Comparison of ENCODE assay signal across 16 cellular contexts in the genomic region with DNA sequence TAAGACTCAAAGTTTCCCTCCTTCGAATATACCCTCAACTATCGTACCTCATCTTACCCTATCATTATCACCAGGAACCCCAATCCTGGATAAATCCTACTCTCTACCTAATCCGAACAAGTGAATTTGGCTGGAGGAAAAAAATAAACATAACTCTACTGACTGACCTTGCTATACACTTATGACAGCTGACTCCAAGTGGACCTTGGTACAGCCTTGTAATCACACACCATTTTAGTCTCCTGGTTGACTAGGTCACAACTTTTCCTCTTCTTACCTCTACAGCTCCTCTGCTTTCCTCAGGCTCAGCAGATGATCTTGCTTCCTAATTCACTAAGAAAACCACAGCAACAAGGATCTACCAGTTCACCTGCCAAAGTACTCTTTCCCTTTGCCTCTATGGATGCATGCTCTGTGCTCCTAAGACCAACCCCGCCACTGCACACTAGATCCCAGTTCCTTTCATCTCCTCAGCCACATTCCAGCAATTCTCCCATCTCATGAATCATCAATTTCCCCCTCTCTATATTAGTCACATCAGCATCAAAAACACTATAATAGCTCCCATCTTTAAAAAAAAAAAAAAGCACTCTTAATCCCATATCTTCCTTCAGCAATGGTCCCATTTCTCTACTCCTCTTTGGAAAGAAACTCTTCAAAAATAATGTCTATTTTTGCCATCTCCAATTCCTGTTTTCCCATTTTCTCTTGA. TPM values are rescaled to one million over a fixed set of nuclear protein-coding genes. Genes with fewer than 3 reads are reported as not detected.
DNase-seq lines count a peak whose midpoint lies in the region; ATAC-seq, FAIRE-seq and TF ChIP-seq lines count a peak whose summit lies in the region.
"Had no signal": no experiment of that assay in that cellular context is flagged by ENCODE, and none has a peak within 500 bp of the region (broad histone marks: within the 10 kb centered on the region; RNA-seq: fewer than 3 reads in every experiment).

No MANE protein-coding gene starts in this region.

- no peak for TF ChIP-seq POLR2A in H54 (IDR thresholded peaks at IDR 0.05; ENCODE audit: low read depth, low read length)

- peak; percentile 75 for FAIRE-seq in H54 (lab: Jason Lieb, UNC)

- H3K9me2 ChIP-seq in MM.1S (replicated peaks; ENCODE audit: insufficient read depth, low read length) = no peaks in the 10 kb centered on the region

- no peak overlapping the region for H3K27ac Mint-ChIP-seq in CD8-positive, alpha-beta T cell
- H3K27ac Mint-ChIP-seq: activated T-cell treated with anti-CD3 and anti-CD28 coated beads, Interleukin-2, amount 50 U/mL, for 72 hours; natural killer cell had no signal

- DNase-seq in H54 (ENCODE audit: insufficient read length, low spot score) (peak; percentile 53), SW480 (ENCODE audit: low spot score) (peak; percentile 72), fibroblast of peridontal ligament (ENCODE audit: extremely low read depth) (peak; percentile 77), skeletal muscle cell (ENCODE audit: low read depth) (peak; percentile 41), SK-N-DZ (ENCODE audit: low spot score) (no peak), MM.1S (no peak)
- no peak for DNase-seq in CD8-positive, alpha-beta T cell
- DNase-seq: activated CD4-positive, CD25-positive, alpha-beta regulatory T cell; activated T-cell treated with anti-CD3 and anti-CD28 coated beads, Interleukin-2, amount 50 U/mL, for 72 hours; anterior cingulate cortex; Calu3; natural killer cell; NCI-H146; spleen; thyroid gland had no signal

- no peaks in the 10 kb centered on the region for H3F3A ChIP-seq in MM.1S (ENCODE audit: insufficient read depth, low read length)

- no peak overlapping the region for H2AFZ ChIP-seq in MM.1S (ENCODE audit: low read length)

- H3K9ac ChIP-seq in MM.1S (ENCODE audit: low read length) = no peak overlapping the region

- no peak overlapping the region for H3K4me2 ChIP-seq in MM.1S (ENCODE audit: low read depth, low read length)

- POLR2A ChIA-PET in CD8-positive, alpha-beta T cell (lab: Charles Lee) = interaction anchor here (1.0 to 1.3 kb wide), 3 partner anchors 25 to 76 kb away, joined by 3 to 4 read pairs (median 3); no protein-coding TSS in a partner anchor

- H3K36me3 Mint-ChIP-seq in CD8-positive, alpha-beta T cell = peaks cover 2% of the 10 kb centered on the region
- H3K36me3 Mint-ChIP-seq: natural killer cell had no signal

- peaks cover 67% of the 10 kb centered on the region for H3K4me1 ChIP-seq in CD8-positive, alpha-beta T cell (ENCODE audit: insufficient read depth, low read length)
- peaks cover 23% of the 10 kb centered on the region for H3K4me1 ChIP-seq in MM.1S (ENCODE audit: low read length)
- H3K4me1 ChIP-seq: thyroid gland had no signal

- CTCF ChIA-PET in CD8-positive, alpha-beta T cell (lab: Charles Lee) = interaction anchor here (1.0 to 4.4 kb wide), 4 partner anchors 45 to 144 kb away, joined by 3 to 41 read pairs (median 9); a partner anchor contains a TSS

- H3K9me3 ChIP-seq in CD8-positive, alpha-beta T cell (ENCODE audit: low read length) = no peaks in the 10 kb centered on the region
- H3K9me3 ChIP-seq in MM.1S (replicated peaks; ENCODE audit: insufficient read depth, low read length) = no peaks in the 10 kb centered on the region
- H3K9me3 ChIP-seq: spleen, thyroid gland had no signal

- H3K36me3 ChIP-seq in CD8-positive, alpha-beta T cell (ENCODE audit: insufficient read depth, low read length) = no peaks in the 10 kb centered on the region
- no peaks in the 10 kb centered on the region for H3K36me3 ChIP-seq in MM.1S (replicated peaks; ENCODE audit: insufficient read depth, low read length)
- H3K36me3 ChIP-seq: spleen, thyroid gland had no signal

- no peak overlapping the region for H3K27ac ChIP-seq in CD8-positive, alpha-beta T cell (ENCODE audit: low read depth, low read length)
- no peak overlapping the region for H3K27ac ChIP-seq in MM.1S (ENCODE audit: low read length)
- H3K27ac ChIP-seq: spleen, thyroid gland had no signal

- peaks cover 52% of the 10 kb centered on the region for H3K4me1 Mint-ChIP-seq in CD8-positive, alpha-beta T cell (ENCODE audit: low read depth)

- ATAC-seq in GM18517 (IDR thresholded peaks at IDR 0.05; ENCODE audit: unreplicated experiment) = no peak
- ATAC-seq in CD8-positive, alpha-beta T cell = no peak
- ATAC-seq: activated T-cell treated with anti-CD3 and anti-CD28 coated beads, Interleukin-2, amount 50 U/mL, for 72 hours; natural killer cell had no signal

- no peaks in the 10 kb centered on the region for H3K27me3 ChIP-seq in CD8-positive, alpha-beta T cell (ENCODE audit: insufficient read depth, low read length)
- no peaks in the 10 kb centered on the region for H3K27me3 ChIP-seq in MM.1S (replicated peaks; ENCODE audit: insufficient read depth, low read length)
- H3K27me3 ChIP-seq: spleen, thyroid gland had no signal

- peaks cover 22% of the 10 kb centered on the region; the same call in 1 of the 2 replicates for H4K20me1 ChIP-seq in MM.1S (ENCODE audit: insufficient read depth, low read length)

- no peak overlapping the region for H3K4me3 ChIP-seq in skeletal muscle cell (ENCODE audit: low read depth, low read length)
- no peak overlapping the region for H3K4me3 ChIP-seq in CD8-positive, alpha-beta T cell (ENCODE audit: low read depth, low read length)
- no peak overlapping the region for H3K4me3 ChIP-seq in MM.1S (ENCODE audit: low read length)
- H3K4me3 ChIP-seq: spleen, thyroid gland had no signal

- peaks cover 97% of the 10 kb centered on the region for H3K79me2 ChIP-seq in MM.1S (ENCODE audit: low read length)

- no peak for TF ChIP-seq CTCF in CD8-positive, alpha-beta T cell (IDR thresholded peaks at IDR 0.05)
- TF ChIP-seq CTCF in MM.1S (IDR thresholded peaks at IDR 0.05; ENCODE audit: low read length) = no peak

- no peaks in the 10 kb centered on the region for H3K27me3 Mint-ChIP-seq in CD8-positive, alpha-beta T cell (ENCODE audit: low read depth)

- intact Hi-C loops in CD8-positive, alpha-beta T cell (cut with DNase I, micrococcal nuclease) = loop anchor here in 1 of 2 experiments (2.0 kb wide), 1 partner anchor 17 kb away; no protein-coding TSS in a partner anchor

- H3K9me3 Mint-ChIP-seq in CD8-positive, alpha-beta T cell = no peaks in the 10 kb centered on the region
- H3K9me3 Mint-ChIP-seq: activated T-cell treated with anti-CD3 and anti-CD28 coated beads, Interleukin-2, amount 50 U/mL, for 72 hours; natural killer cell had no signal

- no peak overlapping the region for H3K4me3 Mint-ChIP-seq in CD8-positive, alpha-beta T cell
- H3K4me3 Mint-ChIP-seq: activated T-cell treated with anti-CD3 and anti-CD28 coated beads, Interleukin-2, amount 50 U/mL, for 72 hours; natural killer cell had no signal

RNA-seq across cellular contexts. Expression of a gene that starts 35.5 kb away (rescaled TPM):
- 10 to 100 TPM; 95.8 to 96.7 TPM for total RNA-seq in CD8-positive, alpha-beta T cell
- polyA plus RNA-seq in SK-N-DZ (2014; cell fraction: cytosol; rRNA removed) = 170 and 179 TPM in 2 replicates
- polyA plus RNA-seq in SK-N-DZ (2014; cell fraction: nucleus; rRNA removed) = 141 and 152 TPM in 2 replicates

Comparison
In these comparisons a context has a peak if more than half of its experiments do, and no peak if none do; other contexts are left out.
1. DNase-seq: peak in H54 (single experiment), SW480 (single experiment), fibroblast of peridontal ligament (single experiment) and skeletal muscle cell (single experiment); none in CD8-positive, alpha-beta T cell (0 of 7), SK-N-DZ (single experiment) and MM.1S (single experiment).